8 cellular contexts compared by ENCODE assay signal in the genomic region with DNA sequence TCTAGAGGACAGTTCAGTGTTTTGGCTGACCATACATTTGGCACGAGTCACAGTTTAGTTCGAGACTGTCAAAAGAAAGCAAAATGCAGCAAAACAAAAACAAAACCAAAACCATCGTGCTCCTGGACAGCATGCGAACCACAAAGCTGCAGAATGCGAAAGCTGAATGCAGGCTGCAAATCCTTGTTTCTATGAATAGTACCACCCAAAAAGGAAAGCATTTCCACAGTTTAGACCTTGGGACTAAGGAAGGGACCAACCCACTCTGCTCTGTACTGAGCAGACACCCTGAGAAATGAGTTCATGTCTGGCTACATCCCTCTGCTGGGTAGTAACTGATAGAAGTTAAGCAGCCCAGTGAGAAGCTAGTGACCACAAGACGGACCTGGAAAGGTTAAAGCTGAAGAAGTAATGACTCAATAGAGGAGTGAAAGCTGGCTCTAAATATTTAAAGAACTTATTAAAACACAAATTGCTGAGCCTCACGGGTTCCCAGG. TPM values are rescaled to one million over a fixed set of nuclear protein-coding genes. Genes with fewer than 3 reads are reported as not detected.
DNase-seq lines count a peak whose midpoint lies in the region; ATAC-seq and TF ChIP-seq lines count a peak whose summit lies in the region.

No MANE protein-coding gene starts in this region.

- no peak overlapping the region for H3K27ac Mint-ChIP-seq in activated T-helper 17 cell treated with anti-CD3 and anti-CD28 coated beads, Interleukin-2, amount 50 U/mL, for 72 hours
- peak overlapping the region in 9 of 10 donors; percentile 7 to 92 (median 65) for H3K27ac Mint-ChIP-seq in naive thymus-derived CD8-positive, alpha-beta T cell
- no peak overlapping the region for H3K27ac Mint-ChIP-seq in activated T-helper 2 cell treated with anti-CD3 and anti-CD28 coated beads, Interferon-gamma antibody, Interleukin-2, Interleukin-4, amounts not matched to agents 10 μg/mL and 5 μg/mL and 100 μg/mL, durations not matched to agents 14 hours and 24 hours and 36 hours

- no peak overlapping the region for H3K4me3 ChIP-seq in SJCRH30

- H3K27me3 ChIP-seq in SJCRH30: no peaks in the 10 kb centered on the region

- H3K36me3 ChIP-seq in SJCRH30: no peaks in the 10 kb centered on the region

- peak overlapping the region; percentile 75 for H3K4me3 Mint-ChIP-seq in activated T-helper 17 cell treated with anti-CD3 and anti-CD28 coated beads, Interleukin-2, amount 50 U/mL, for 72 hours
- H3K4me3 Mint-ChIP-seq in naive thymus-derived CD8-positive, alpha-beta T cell: peak overlapping the region; percentile 52 to 97 (median 84)
- H3K4me3 Mint-ChIP-seq in activated T-helper 2 cell treated with anti-CD3 and anti-CD28 coated beads, Interferon-gamma antibody, Interleukin-2, Interleukin-4, amounts not matched to agents 10 μg/mL and 5 μg/mL and 100 μg/mL, durations not matched to agents 14 hours and 24 hours and 36 hours (ENCODE audit: low read depth): no peak overlapping the region

- intact Hi-C loops in activated T-helper 2 cell treated with anti-CD3 and anti-CD28 coated beads, Interferon-gamma antibody, Interleukin-2, Interleukin-4, amounts not matched to agents 10 μg/mL and 5 μg/mL and 100 μg/mL, durations not matched to agents 14 hours and 24 hours and 36 hours (cut with micrococcal nuclease): no loop called here

- TF ChIP-seq CTCF in GM13976 (IDR thresholded peaks at IDR 0.05; ENCODE audit: borderline replicate concordance, control extremely low read depth, extremely low read depth, insufficient read depth, missing control alignments): no peak

- DNase-seq in GM13976 (ENCODE audit: low spot score) (peak; percentile 25), SJCRH30 (no peak), NCI-H446 treated with DMSO at 0.1 percent for 48 hours (lab: John Stamatoyannopoulos, UW) (no peak)
- no peak for DNase-seq in naive thymus-derived CD8-positive, alpha-beta T cell
- no peak for DNase-seq in activated T-helper 2 cell treated with anti-CD3 and anti-CD28 coated beads, Interferon-gamma antibody, Interleukin-2, Interleukin-4, amounts not matched to agents 10 μg/mL and 5 μg/mL and 100 μg/mL, durations not matched to agents 14 hours and 24 hours and 36 hours (ENCODE audit: low spot score)

- H3K36me3 Mint-ChIP-seq in activated T-helper 17 cell treated with anti-CD3 and anti-CD28 coated beads, Interleukin-2, amount 50 U/mL, for 72 hours (ENCODE audit: low read depth): peaks cover 45% of the 10 kb centered on the region
- H3K36me3 Mint-ChIP-seq in naive thymus-derived CD8-positive, alpha-beta T cell: peaks cover 19 to 43% (median 36%) of the 10 kb centered on the region in 3 donors
- peaks cover 4% of the 10 kb centered on the region for H3K36me3 Mint-ChIP-seq in activated T-helper 2 cell treated with anti-CD3 and anti-CD28 coated beads, Interferon-gamma antibody, Interleukin-2, Interleukin-4, amounts not matched to agents 10 μg/mL and 5 μg/mL and 100 μg/mL, durations not matched to agents 14 hours and 24 hours and 36 hours (ENCODE audit: low read depth)

- no peaks in the 10 kb centered on the region for H3K9me3 Mint-ChIP-seq in activated T-helper 17 cell treated with anti-CD3 and anti-CD28 coated beads, Interleukin-2, amount 50 U/mL, for 72 hours
- peaks cover 0 to 3% (median 0%) of the 10 kb centered on the region in 9 donors for H3K9me3 Mint-ChIP-seq in naive thymus-derived CD8-positive, alpha-beta T cell
- no peaks in the 10 kb centered on the region for H3K9me3 Mint-ChIP-seq in activated T-helper 2 cell treated with anti-CD3 and anti-CD28 coated beads, Interferon-gamma antibody, Interleukin-2, Interleukin-4, amounts not matched to agents 10 μg/mL and 5 μg/mL and 100 μg/mL, durations not matched to agents 14 hours and 24 hours and 36 hours

- H3K9me3 ChIP-seq in SJCRH30 (replicated peaks): no peaks in the 10 kb centered on the region

- ATAC-seq in HG02588 (IDR thresholded peaks at IDR 0.05; ENCODE audit: unreplicated experiment) (peak; percentile 43), HG02981 (IDR thresholded peaks at IDR 0.05; ENCODE audit: unreplicated experiment) (no peak)
- ATAC-seq in activated T-helper 17 cell treated with anti-CD3 and anti-CD28 coated beads, Interleukin-2, amount 50 U/mL, for 72 hours (replicated peaks): no peak
- ATAC-seq in naive thymus-derived CD8-positive, alpha-beta T cell: no peak

- peaks cover 41% of the 10 kb centered on the region for H3K4me1 Mint-ChIP-seq in activated T-helper 17 cell treated with anti-CD3 and anti-CD28 coated beads, Interleukin-2, amount 50 U/mL, for 72 hours
- peaks cover 46 to 80% (median 74%) of the 10 kb centered on the region in 4 donors for H3K4me1 Mint-ChIP-seq in naive thymus-derived CD8-positive, alpha-beta T cell
- peaks cover 44% of the 10 kb centered on the region for H3K4me1 Mint-ChIP-seq in activated T-helper 2 cell treated with anti-CD3 and anti-CD28 coated beads, Interferon-gamma antibody, Interleukin-2, Interleukin-4, amounts not matched to agents 10 μg/mL and 5 μg/mL and 100 μg/mL, durations not matched to agents 14 hours and 24 hours and 36 hours (ENCODE audit: low read depth)

- H3K27ac ChIP-seq in SJCRH30: no peak overlapping the region

- POLR2A ChIA-PET in naive thymus-derived CD8-positive, alpha-beta T cell (lab: Charles Lee): interaction anchor here (0.6 to 11.6 kb wide), 6 partner anchors 11 to 289 kb away, joined by 3 to 201 read pairs (median 22); partner anchors contain the start of genes ANKRD31 and HMGCR

- no peaks in the 10 kb centered on the region; the same call in 1 of the 2 replicates for H3K4me1 ChIP-seq in SJCRH30

- in situ Hi-C loops in GM13976 (cut with MboI; ENCODE audit: low sequenced_read_pairs, unreplicated experiment): no loop called here

- H3K27me3 Mint-ChIP-seq in activated T-helper 17 cell treated with anti-CD3 and anti-CD28 coated beads, Interleukin-2, amount 50 U/mL, for 72 hours: peaks cover 4% of the 10 kb centered on the region
- peaks cover 0 to 2% (median 0%) of the 10 kb centered on the region in 5 donors for H3K27me3 Mint-ChIP-seq in naive thymus-derived CD8-positive, alpha-beta T cell
- H3K27me3 Mint-ChIP-seq in activated T-helper 2 cell treated with anti-CD3 and anti-CD28 coated beads, Interferon-gamma antibody, Interleukin-2, Interleukin-4, amounts not matched to agents 10 μg/mL and 5 μg/mL and 100 μg/mL, durations not matched to agents 14 hours and 24 hours and 36 hours (ENCODE audit: low read depth): peaks cover 27% of the 10 kb centered on the region

RNA-seq across cellular contexts. Expression of gene GCNT4, which starts 3.9 kb away (rescaled TPM):
- total RNA-seq in activated T-helper 17 cell treated with anti-CD3 and anti-CD28 coated beads, Interleukin-2, amount 50 U/mL, for 72 hours: 1 to 10 TPM in 1 of 2 donors, under 1 TPM in 1; 0.91 to 3.9 TPM
- total RNA-seq in naive thymus-derived CD8-positive, alpha-beta T cell: 10 to 100 TPM; 22.5 to 23.5 TPM
- polyA plus RNA-seq in naive thymus-derived CD8-positive, alpha-beta T cell: 1 to 10 TPM; 2.3 to 2.7 (median 2.6) TPM
- total RNA-seq in activated T-helper 2 cell treated with anti-CD3 and anti-CD28 coated beads, Interferon-gamma antibody, Interleukin-2, Interleukin-4, amounts not matched to agents 10 μg/mL and 5 μg/mL and 100 μg/mL, durations not matched to agents 14 hours and 24 hours and 36 hours: 0.28 and 0.37 TPM in 2 replicates
- total RNA-seq in SJCRH30 (2014; rRNA removed; shearing (Covaris generic)): 0.02 and 0.05 TPM in 2 replicates

Comparison
In these comparisons a context has a peak if more than half of its experiments do, and no peak if none do; other contexts are left out.
1. H3K27ac Mint-ChIP-seq: peak in naive thymus-derived CD8-positive, alpha-beta T cell (9 of 10); none in activated T-helper 17 cell treated with anti-CD3 and anti-CD28 coated beads, Interleukin-2, amount 50 U/mL, for 72 hours (single experiment) and activated T-helper 2 cell treated with anti-CD3 and anti-CD28 coated beads, Interferon-gamma antibody, Interleukin-2, Interleukin-4, amounts not matched to agents 10 μg/mL and 5 μg/mL and 100 μg/mL, durations not matched to agents 14 hours and 24 hours and 36 hours (single experiment).
2. RNA of gene GCNT4, which starts 3.9 kb away (total RNA-seq): 22.5 to 23.5 TPM in naive thymus-derived CD8-positive, alpha-beta T cell; 0.91 to 3.9 TPM in activated T-helper 17 cell treated with anti-CD3 and anti-CD28 coated beads, Interleukin-2, amount 50 U/mL, for 72 hours, 0.28 to 0.37 TPM in activated T-helper 2 cell treated with anti-CD3 and anti-CD28 coated beads, Interferon-gamma antibody, Interleukin-2, Interleukin-4, amounts not matched to agents 10 μg/mL and 5 μg/mL and 100 μg/mL, durations not matched to agents 14 hours and 24 hours and 36 hours and 0.02 to 0.05 TPM in SJCRH30; every median in the first group is over 4 times any median in the second.